Comparison of ENCODE assay signal across 8 cellular contexts in the genomic region with DNA sequence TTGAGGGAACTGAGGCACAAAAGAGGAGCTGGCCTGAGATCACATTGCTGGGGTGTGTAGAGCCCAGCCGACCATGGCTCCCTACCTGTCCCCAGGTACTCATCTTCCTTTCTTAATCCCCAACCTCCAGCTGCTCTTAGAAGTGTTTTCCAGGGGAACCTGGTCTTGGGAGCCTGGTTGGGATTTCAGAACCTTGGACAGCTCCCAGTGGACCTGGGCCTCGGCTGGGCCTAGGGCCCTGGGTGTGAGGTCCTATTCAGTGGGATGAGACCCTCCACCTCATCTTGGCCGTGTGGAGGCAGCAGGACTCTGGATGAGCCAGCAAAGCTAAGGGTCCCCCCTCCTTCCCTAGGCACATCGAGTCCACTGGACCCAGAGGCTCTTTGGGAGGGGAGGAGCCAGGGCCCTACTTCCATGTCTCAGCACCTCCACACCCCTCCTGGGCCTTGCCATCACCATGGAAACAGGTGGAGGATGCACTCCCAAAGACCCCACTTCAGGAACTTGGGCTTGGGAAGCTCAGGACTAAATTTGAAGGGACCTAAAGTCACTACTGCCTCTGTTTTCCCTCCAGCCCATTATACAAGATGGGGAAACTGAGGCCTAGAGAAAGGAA. TPM values are rescaled to one million over a fixed set of nuclear protein-coding genes. Genes with fewer than 3 reads are reported as not detected.
A peak's percentile ranks its signal among the peaks of the same experiment; 100 is the strongest.
DNase-seq lines count a peak whose midpoint lies in the region; ATAC-seq, FAIRE-seq and TF ChIP-seq lines count a peak whose summit lies in the region.

No MANE protein-coding gene starts in this region.

- no peak overlapping the region for H2AFZ ChIP-seq in OCI-LY7 (ENCODE audit: low read length)

- ATAC-seq in pancreas (peak; percentile 60 to 93 (median 71)), GM18505 (IDR thresholded peaks at IDR 0.05; ENCODE audit: unreplicated experiment) (no peak), GM21717 (IDR thresholded peaks at IDR 0.05; ENCODE audit: unreplicated experiment) (no peak)

- 27 to 42% methylated on average over 4 of the region's 4 CpGs for WGBS in pancreas, 2 donors

- H3K4me3 ChIP-seq in OCI-LY7 (ENCODE audit: low read depth, low read length, poor library complexity, severe bottlenecking) (no peak overlapping the region), pancreas (no peak overlapping the region)

- TF ChIP-seq POLR2A in H54 (IDR thresholded peaks at IDR 0.05; ENCODE audit: low read depth, low read length) (no peak), GM18505 (IDR thresholded peaks at IDR 0.05; ENCODE audit: borderline replicate concordance, extremely low read depth, insufficient read depth, insufficient read length) (no peak)

- POLR2A ChIA-PET in OCI-LY7 (lab: Charles Lee): no interaction called here

- H3K4me2 ChIP-seq in OCI-LY7 (ENCODE audit: low read length): no peak overlapping the region

- H3K27ac ChIP-seq in OCI-LY7 (ENCODE audit: low read depth, low read length, poor library complexity, severe bottlenecking) (no peak overlapping the region), pancreas (no peak overlapping the region)

- H3K9me3 ChIP-seq in OCI-LY7 (ENCODE audit: low read length) (no peaks in the 10 kb centered on the region), pancreas (no peaks in the 10 kb centered on the region)

- BruUV-seq in OCI-LY7 (replicated peaks; lab: Mats Ljungman, UMichigan): no TSS peak

- TF ChIP-seq CTCF in OCI-LY7 (conservative IDR thresholded peaks at IDR 0.05; ENCODE audit: low read length): no peak
- TF ChIP-seq CTCF in pancreas (IDR thresholded peaks at IDR 0.05): no peak

- DNase-seq in H54 (ENCODE audit: insufficient read length, low spot score) (peak; percentile 63), OCI-LY7 (ENCODE audit: low spot score) (peak; percentile 33), epidermal melanocyte (ENCODE audit: insufficient read length, low spot score) (peak; percentile 59), pancreas (peak; percentile 27 to 67 (median 52)), germinal center (ENCODE audit: low spot score) (no peak), D341Med (ENCODE audit: low spot score) (no peak)

- no peaks in the 10 kb centered on the region for H3K79me2 ChIP-seq in OCI-LY7 (ENCODE audit: insufficient read depth, low read depth, low read length)

- H3K4me1 ChIP-seq in OCI-LY7 (ENCODE audit: insufficient read depth, low read length, poor library complexity, severe bottlenecking) (no peaks in the 10 kb centered on the region), pancreas (no peaks in the 10 kb centered on the region)

- no peaks in the 10 kb centered on the region for H3K27me3 ChIP-seq in pancreas

- intact Hi-C loops in OCI-LY7 (cut with micrococcal nuclease; ENCODE audit: unreplicated experiment) (no loop called here), pancreas (cut with DNase I) (no loop called here)

- no peaks in the 10 kb centered on the region for H3K9me2 ChIP-seq in OCI-LY7 (ENCODE audit: insufficient read depth, low read length)

- CTCF ChIA-PET in OCI-LY7 (lab: Charles Lee; ENCODE audit: unreplicated experiment): no interaction called here

- H4K20me1 ChIP-seq in OCI-LY7 (ENCODE audit: insufficient read depth, low read length): no peaks in the 10 kb centered on the region

- no peaks in the 10 kb centered on the region for H3K36me3 ChIP-seq in OCI-LY7 (ENCODE audit: insufficient read depth, low read length)
- no peaks in the 10 kb centered on the region for H3K36me3 ChIP-seq in pancreas

- FAIRE-seq in H54 (lab: Jason Lieb, UNC) (no peak), pancreas (lab: Jason Lieb, UNC) (no peak)

RNA-seq across cellular contexts. Expression of gene DLGAP4, which starts 38.5 kb away (rescaled TPM):
- total RNA-seq in OCI-LY7 (2014; rRNA removed; shearing (Covaris generic)): 7.7 and 17.8 TPM in 2 replicates
- total RNA-seq in OCI-LY7 (2022) (41.6 and 49.9 TPM in 2 replicates), pancreas (10 to 100 TPM; 28.6 to 46.8 (median 39.2) TPM)
- polyA plus RNA-seq in pancreas: 10 to 100 TPM; 44.1 to 49.5 TPM

Comparison
In these comparisons a context has a peak if more than half of its experiments do, and no peak if none do; other contexts are left out.
1. DNase-seq: peak in H54 (single experiment), OCI-LY7 (single experiment), epidermal melanocyte (single experiment) and pancreas (6 of 6); none in germinal center (single experiment) and D341Med (single experiment).
2. ATAC-seq: peak in pancreas (4 of 4); none in GM18505 (single experiment) and GM21717 (single experiment).